Comparison of ENCODE assay signal across 23 cellular contexts in genomic region chr5:143083006-143083405, GRCh38.
DNase-seq lines count a peak whose midpoint lies in the region; ATAC-seq and TF ChIP-seq lines count a peak whose summit lies in the region.
"Had no signal": no experiment of that assay in that cellular context is flagged by ENCODE, and none has a peak within 500 bp of the region (broad histone marks: within the 10 kb centered on the region; RNA-seq: fewer than 3 reads in every experiment).

No MANE protein-coding gene starts in this region.

- H3K4me3 ChIP-seq in GM23338, result no peak overlapping the region
- H3K4me3 ChIP-seq in epithelial cell of esophagus (ENCODE audit: low read length), result no peak overlapping the region
- H3K4me3 ChIP-seq in neutrophil (ENCODE audit: low read depth in 1 of 2, low read length in 1 of 2), result no peak overlapping the region
- no peak overlapping the region for H3K4me3 ChIP-seq in vagina
- H3K4me3 ChIP-seq: BLaER1 treated with 17β-estradiol and CSF1 and Interleukin-3, amounts not matched to agents 10 nM and 100 nM; MG63 had no signal

- POLR2A ChIA-PET in WTC11 (lab: Charles Lee), result no interaction called here

- H3K27me3 Mint-ChIP-seq in GM23338 (ENCODE audit: insufficient read depth, low read depth, poor library complexity), result peaks cover 3% of the 10 kb centered on the region
- no peaks in the 10 kb centered on the region for H3K27me3 Mint-ChIP-seq in WTC11 (ENCODE audit: low read depth)
- no peaks in the 10 kb centered on the region for H3K27me3 Mint-ChIP-seq in T-helper 2 cell treated with Interferon-gamma antibody and Interleukin-4, amounts not matched to agents 5 μg/mL and 100 μg/mL, for 36 hours (ENCODE audit: low read depth)
- H3K27me3 Mint-ChIP-seq: CD4-positive, alpha-beta T cell had no signal

- peaks cover 9% of the 10 kb centered on the region; the same call in 2 of the 3 replicates for H3K4me1 Mint-ChIP-seq in GM23338
- peaks cover 21% of the 10 kb centered on the region for H3K4me1 Mint-ChIP-seq in WTC11
- H3K4me1 Mint-ChIP-seq in T-helper 2 cell treated with Interferon-gamma antibody and Interleukin-4, amounts not matched to agents 5 μg/mL and 100 μg/mL, for 36 hours (ENCODE audit: low read depth), result no peaks in the 10 kb centered on the region

- no peak overlapping the region for H2AFZ ChIP-seq in GM23338

- H3K36me3 Mint-ChIP-seq in GM23338 (ENCODE audit: low read depth) (no peaks in the 10 kb centered on the region), WTC11 (no peaks in the 10 kb centered on the region)
- H3K36me3 Mint-ChIP-seq in T-helper 2 cell treated with Interferon-gamma antibody and Interleukin-4, amounts not matched to agents 5 μg/mL and 100 μg/mL, for 36 hours (ENCODE audit: low read depth), result peaks cover 4% of the 10 kb centered on the region

- H3K9me3 ChIP-seq in neutrophil (no peaks in the 10 kb centered on the region), vagina (no peaks in the 10 kb centered on the region)
- H3K9me3 ChIP-seq: MG63 had no signal

- H3K36me3 ChIP-seq in GM23338 (ENCODE audit: insufficient read depth) (no peaks in the 10 kb centered on the region), neutrophil (peaks cover 24% of the 10 kb centered on the region), vagina (no peaks in the 10 kb centered on the region)
- H3K36me3 ChIP-seq: MG63 had no signal

- H3K27ac ChIP-seq in GM23338 (ENCODE audit: low read depth), result 0 out of 2 replicates have a peak overlapping the region, but pooled peaks have one; percentile 9
- peak overlapping the region; percentile 16 for H3K27ac ChIP-seq in neutrophil
- no peak overlapping the region for H3K27ac ChIP-seq in vagina
- H3K27ac ChIP-seq: BLaER1 treated with 17β-estradiol and CSF1 and Interleukin-3, amounts not matched to agents 10 nM and 100 nM had no signal

- no peaks in the 10 kb centered on the region for H3F3A ChIP-seq in GM23338 (replicated peaks; ENCODE audit: low read depth)

- no peak for TF ChIP-seq POLR2A in vagina (IDR thresholded peaks at IDR 0.05)

- no peaks in the 10 kb centered on the region for H3K79me2 ChIP-seq in GM23338 (replicated peaks; ENCODE audit: insufficient read depth)

- TF ChIP-seq CTCF in GM23338 (conservative IDR thresholded peaks at IDR 0.05; ENCODE audit: low read depth in 2 of 2), result no peak
- TF ChIP-seq CTCF in WTC11 (IDR thresholded peaks at IDR 0.05), result no peak
- TF ChIP-seq CTCF in epithelial cell of esophagus (IDR thresholded peaks at IDR 0.05; ENCODE audit: insufficient read depth, low read depth, low read length, missing control alignments), result no peak
- TF ChIP-seq CTCF in neutrophil (IDR thresholded peaks at IDR 0.05), result no peak
- TF ChIP-seq CTCF in vagina (IDR thresholded peaks at IDR 0.05), result no peak

- intact Hi-C loops in vagina (cut with DNase I), result no loop called here

- CTCF ChIA-PET in WTC11 (lab: Charles Lee), result interaction anchor here (1.0 to 1.1 kb wide), 2 partner anchors 27 to 30 kb away, joined by 3 read pairs; no protein-coding TSS in a partner anchor

- no peak for ATAC-seq in GM23338
- no peak for ATAC-seq in WTC11

- H3K9me2 ChIP-seq in GM23338 (ENCODE audit: insufficient read depth), result peaks cover 6% of the 10 kb centered on the region; the same call in 1 of the 2 replicates

- H3K9me3 Mint-ChIP-seq in GM23338 (no peaks in the 10 kb centered on the region), WTC11 (no peaks in the 10 kb centered on the region)
- no peaks in the 10 kb centered on the region for H3K9me3 Mint-ChIP-seq in T-helper 2 cell treated with Interferon-gamma antibody and Interleukin-4, amounts not matched to agents 5 μg/mL and 100 μg/mL, for 36 hours
- H3K9me3 Mint-ChIP-seq: CD4-positive, alpha-beta T cell had no signal

- no peaks in the 10 kb centered on the region for H3K27me3 ChIP-seq in GM23338 (ENCODE audit: insufficient read depth)
- H3K27me3 ChIP-seq in neutrophil, result no peaks in the 10 kb centered on the region
- no peaks in the 10 kb centered on the region for H3K27me3 ChIP-seq in vagina
- H3K27me3 ChIP-seq: BLaER1 treated with 17β-estradiol and CSF1 and Interleukin-3, amounts not matched to agents 10 nM and 100 nM; MG63 had no signal

- H3K4me2 ChIP-seq in GM23338, result no peak overlapping the region

- DNase-seq in GM23338 (ENCODE audit: low spot score) (no peak), WTC11 (ENCODE audit: low spot score) (no peak), epithelial cell of esophagus (ENCODE audit: low read depth) (peak; percentile 22), vagina (ENCODE audit: extremely low spot score in 2 of 2) (no peak), NCI-H748 treated with DMSO at 0.1 percent for 48 hours (lab: John Stamatoyannopoulos, UW) (no peak)
- DNase-seq in T-helper 2 cell treated with Interferon-gamma antibody and Interleukin-4, amounts not matched to agents 5 μg/mL and 100 μg/mL, for 36 hours (ENCODE audit: low spot score), result no peak
- DNase-seq: CD4-positive, alpha-beta T cell; GF-D8; H7; KBM-7; MG63; NCI-H1105 treated with DMSO at 0.1 percent for 48 hours; NCI-H146; NCI-H1930; NCI-H2107; NCI-H446; NCI-H524 treated with DMSO at 0.1 percent for 48 hours; NCI-H82; NK-92 treated with Interleukin-12 subunit alpha and Interleukin-12 subunit beta, amount 100 ng/mL, for 24 hours; Right ventricle myocardium superior; RPMI8226 had no signal

- H3K4me3 Mint-ChIP-seq in GM23338 (no peak overlapping the region), WTC11 (no peak overlapping the region)
- H3K4me3 Mint-ChIP-seq in T-helper 2 cell treated with Interferon-gamma antibody and Interleukin-4, amounts not matched to agents 5 μg/mL and 100 μg/mL, for 36 hours, result no peak overlapping the region
- H3K4me3 Mint-ChIP-seq: CD4-positive, alpha-beta T cell had no signal

- H4K20me1 ChIP-seq in GM23338 (replicated peaks; ENCODE audit: insufficient read depth), result no peaks in the 10 kb centered on the region

- H3K4me1 ChIP-seq in GM23338 (ENCODE audit: insufficient read depth) (peaks cover 7% of the 10 kb centered on the region), neutrophil (ENCODE audit: control insufficient read depth in 1 of 2, insufficient read depth in 1 of 2, low read depth in 1 of 2, low read length in 1 of 2) (no peaks in the 10 kb centered on the region), vagina (peaks cover 29% of the 10 kb centered on the region)
- H3K4me1 ChIP-seq: BLaER1 treated with 17β-estradiol and CSF1 and Interleukin-3, amounts not matched to agents 10 nM and 100 nM had no signal

- no peak overlapping the region for H3K27ac Mint-ChIP-seq in GM23338
- H3K27ac Mint-ChIP-seq in WTC11, result 0 out of 2 replicates have a peak overlapping the region, but pooled peaks have one; percentile 54
- no peak overlapping the region for H3K27ac Mint-ChIP-seq in T-helper 2 cell treated with Interferon-gamma antibody and Interleukin-4, amounts not matched to agents 5 μg/mL and 100 μg/mL, for 36 hours
- H3K27ac Mint-ChIP-seq: CD4-positive, alpha-beta T cell had no signal

TF ChIP-seq in GM23338, 12 proteins besides CTCF, POLR2A, EP300 and RAD21 (continues in another document):
- TF ChIP-seq ZNF114 (CRISPR knock-in tag; IDR thresholded peaks at IDR 0.05), result no peak

TF ChIP-seq in WTC11, 78 proteins besides CTCF, POLR2A, EP300 and RAD21:
- TF ChIP-seq NFE2L1 (CRISPR knock-in tag; IDR thresholded peaks at IDR 0.05), result no peak
- TF ChIP-seq, protein P1, sequence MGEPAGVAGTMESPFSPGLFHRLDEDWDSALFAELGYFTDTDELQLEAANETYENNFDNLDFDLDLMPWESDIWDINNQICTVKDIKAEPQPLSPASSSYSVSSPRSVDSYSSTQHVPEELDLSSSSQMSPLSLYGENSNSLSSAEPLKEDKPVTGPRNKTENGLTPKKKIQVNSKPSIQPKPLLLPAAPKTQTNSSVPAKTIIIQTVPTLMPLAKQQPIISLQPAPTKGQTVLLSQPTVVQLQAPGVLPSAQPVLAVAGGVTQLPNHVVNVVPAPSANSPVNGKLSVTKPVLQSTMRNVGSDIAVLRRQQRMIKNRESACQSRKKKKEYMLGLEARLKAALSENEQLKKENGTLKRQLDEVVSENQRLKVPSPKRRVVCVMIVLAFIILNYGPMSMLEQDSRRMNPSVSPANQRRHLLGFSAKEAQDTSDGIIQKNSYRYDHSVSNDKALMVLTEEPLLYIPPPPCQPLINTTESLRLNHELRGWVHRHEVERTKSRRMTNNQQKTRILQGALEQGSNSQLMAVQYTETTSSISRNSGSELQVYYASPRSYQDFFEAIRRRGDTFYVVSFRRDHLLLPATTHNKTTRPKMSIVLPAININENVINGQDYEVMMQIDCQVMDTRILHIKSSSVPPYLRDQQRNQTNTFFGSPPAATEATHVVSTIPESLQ (CRISPR knock-in tag; IDR thresholded peaks at IDR 0.05), result no peak
- no peak for TF ChIP-seq E2F5 (CRISPR knock-in tag; IDR thresholded peaks at IDR 0.05)
- no peak for TF ChIP-seq CREB1 (CRISPR knock-in tag; IDR thresholded peaks at IDR 0.05)
- no peak for TF ChIP-seq SP1 (CRISPR knock-in tag; conservative IDR thresholded peaks at IDR 0.05)
TF ChIP-seq in WTC11: peak in this region for 0.
